1 cellular context compared by ENCODE assay signal in the genomic region with DNA sequence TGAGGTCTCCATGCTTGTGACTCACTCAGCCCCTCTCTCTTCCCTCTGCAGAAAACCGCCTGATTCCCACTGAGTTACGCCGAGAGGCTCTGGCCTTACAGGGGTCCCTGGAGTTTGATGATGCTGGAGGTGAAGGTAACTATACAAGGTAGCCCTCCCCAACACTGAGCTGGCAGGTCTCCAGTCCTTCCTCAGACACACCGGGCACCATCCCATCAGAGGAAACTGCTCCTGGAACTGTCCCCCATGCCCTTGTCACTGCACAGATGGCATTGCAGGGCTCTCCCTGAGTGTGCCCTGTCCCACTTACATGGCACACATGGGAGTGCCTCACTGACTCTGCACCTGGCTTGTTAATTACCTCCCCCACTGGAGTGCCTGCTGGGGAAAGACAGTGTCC.
TF ChIP-seq lines count a peak whose summit lies in the region.

No MANE protein-coding gene starts in this region.

TF ChIP-seq in HCT116, 20 proteins besides CTCF, POLR2A, EP300 and RAD21 (continued from another document):
- no peak for TF ChIP-seq ZNF274 (IDR thresholded peaks at IDR 0.05; ENCODE audit: low read depth, low read length)
- no peak for TF ChIP-seq ZBTB33 (IDR thresholded peaks at IDR 0.05; ENCODE audit: extremely low read depth, insufficient replicate concordance, low read length)
- no peak for TF ChIP-seq MAX (IDR thresholded peaks at IDR 0.05)
- no peak for TF ChIP-seq FOSL1 (IDR thresholded peaks at IDR 0.05; ENCODE audit: low read depth)
- TF ChIP-seq, protein P1, sequence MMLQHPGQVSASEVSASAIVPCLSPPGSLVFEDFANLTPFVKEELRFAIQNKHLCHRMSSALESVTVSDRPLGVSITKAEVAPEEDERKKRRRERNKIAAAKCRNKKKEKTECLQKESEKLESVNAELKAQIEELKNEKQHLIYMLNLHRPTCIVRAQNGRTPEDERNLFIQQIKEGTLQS (IDR thresholded peaks at IDR 0.05): no peak
- no peak for TF ChIP-seq SIN3A (IDR thresholded peaks at IDR 0.05; ENCODE audit: low read depth)
- no peak for TF ChIP-seq SP1 (IDR thresholded peaks at IDR 0.05; ENCODE audit: low read depth)
- TF ChIP-seq ELF1 (IDR thresholded peaks at IDR 0.05; ENCODE audit: borderline replicate concordance, low read depth): no peak
- no peak for TF ChIP-seq REST (IDR thresholded peaks at IDR 0.05; ENCODE audit: low read depth)
- TF ChIP-seq EZH2 (IDR thresholded peaks at IDR 0.05): no peak
- no peak for TF ChIP-seq CEBPB (IDR thresholded peaks at IDR 0.05; ENCODE audit: low read depth)
TF ChIP-seq in HCT116: peak in this region for 0.
